Comparison of ENCODE assay signal across 8 cellular contexts in the genomic region with DNA sequence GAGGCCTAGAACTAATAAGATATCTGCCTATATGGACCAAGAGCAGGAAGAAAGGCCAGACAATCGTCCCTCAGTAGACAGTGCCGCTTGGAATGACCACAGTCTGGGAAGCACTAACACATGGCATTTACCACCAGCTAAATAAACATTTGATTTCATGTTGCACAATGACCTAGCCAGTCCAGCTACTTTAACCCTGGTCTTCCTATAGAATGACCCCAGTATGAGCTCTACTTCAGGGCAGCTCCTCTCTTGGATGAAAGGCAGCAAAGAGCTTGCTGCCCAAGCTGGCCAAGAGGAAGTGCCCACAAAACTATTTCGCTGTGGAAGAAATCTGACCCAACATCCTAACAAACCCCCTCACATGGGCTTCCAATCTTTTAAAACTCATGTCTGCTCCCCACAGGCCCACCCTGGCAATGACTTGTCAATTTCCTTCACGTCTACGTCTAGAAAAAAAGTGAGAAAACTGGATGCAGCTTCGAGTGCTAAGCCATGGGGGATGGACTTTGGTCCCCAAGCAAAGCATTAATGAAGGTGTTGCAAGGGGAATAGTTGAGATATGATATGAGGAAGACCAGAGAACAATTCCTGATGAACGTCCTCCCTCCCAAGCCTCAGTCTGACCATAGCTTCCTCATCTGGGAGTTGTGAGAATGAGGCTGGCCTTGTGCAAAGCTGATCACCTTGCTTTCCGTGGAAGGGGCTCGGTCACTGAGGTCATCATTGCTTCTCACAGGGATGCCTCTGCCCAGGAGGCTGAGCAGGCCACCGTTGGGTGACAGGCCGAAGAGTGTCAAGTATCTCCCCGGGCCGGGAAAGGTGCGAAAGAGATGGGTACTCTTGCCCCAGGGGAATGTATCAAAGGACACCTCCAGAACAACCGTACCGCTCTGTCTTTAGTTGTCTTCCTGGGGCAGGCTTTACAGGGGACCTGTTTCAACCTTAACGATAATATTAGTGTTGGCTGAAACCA. TPM values are rescaled to one million over a fixed set of nuclear protein-coding genes. Genes with fewer than 3 reads are reported as not detected.
DNase-seq lines count a peak whose midpoint lies in the region; ATAC-seq and TF ChIP-seq lines count a peak whose summit lies in the region.

No MANE protein-coding gene starts in this region.

- no peak for TF ChIP-seq EP300 in esophagus muscularis mucosa (IDR thresholded peaks at IDR 0.05)

- DNase-seq in stimulated activated CD4-positive, alpha-beta T cell treated with anti-CD3 and anti-CD28 coated beads, Interleukin-15, amount 100 ng/mL, for 24 hours = peak; percentile 17
- DNase-seq in stimulated activated CD4-positive, alpha-beta T cell treated with anti-CD3 and anti-CD28 coated beads, Interleukin-12 subunit alpha, Interleukin-12 subunit beta, amount 100 ng/mL, for 4 hours = no peak
- DNase-seq in SJCRH30 (peak in 1 of 2 experiments; percentile 13), esophagus muscularis mucosa (ENCODE audit: extremely low spot score) (no peak), osteoblast (ENCODE audit: insufficient read length, low spot score, missing footprints) (no peak), NCI-H2171 treated with DMSO at 0.1 percent for 48 hours (lab: John Stamatoyannopoulos, UW) (no peak), retina (no peak)

- ATAC-seq in GM19455 (IDR thresholded peaks at IDR 0.05; ENCODE audit: unreplicated experiment) = no peak

- H2AFZ ChIP-seq in osteoblast (ENCODE audit: low read length) = peak overlapping the region; percentile 96

- H3K4me3 ChIP-seq in SJCRH30 (peak overlapping the region; percentile 68), esophagus muscularis mucosa (peak overlapping the region; percentile 74 to 95 (median 84)), osteoblast (ENCODE audit: insufficient read depth, low read length) (peak overlapping the region; percentile 97)

- 39% methylated on average over 17 of the region's 17 CpGs for WGBS in esophagus muscularis mucosa

- intact Hi-C loops in esophagus muscularis mucosa (cut with DNase I) = loop anchor here (2.0 to 5.0 kb wide), 2 partner anchors 21 to 50 kb away; partner anchors contain the start of genes ARIH2 and PRKAR2A

- no peaks in the 10 kb centered on the region for H4K20me1 ChIP-seq in osteoblast (ENCODE audit: insufficient read depth, low read length)

- TF ChIP-seq CTCF in esophagus muscularis mucosa (IDR thresholded peaks at IDR 0.05) = no peak
- TF ChIP-seq CTCF in osteoblast (IDR thresholded peaks at IDR 0.05; ENCODE audit: extremely low read depth, low read depth, low read length) = no peak

- H3K9me3 ChIP-seq in SJCRH30 (replicated peaks) (no peaks in the 10 kb centered on the region), esophagus muscularis mucosa (no peaks in the 10 kb centered on the region), osteoblast (ENCODE audit: low read depth, low read length) (no peaks in the 10 kb centered on the region)

- no peak for TF ChIP-seq POLR2A in esophagus muscularis mucosa (IDR thresholded peaks at IDR 0.05; ENCODE audit: low read depth)

- H3K4me1 ChIP-seq in SJCRH30 = peaks cover 4% of the 10 kb centered on the region; the same call in 1 of the 2 replicates
- H3K4me1 ChIP-seq in esophagus muscularis mucosa = peaks cover 13 to 25% (median 19%) of the 10 kb centered on the region in 4 donors
- peaks cover 17% of the 10 kb centered on the region for H3K4me1 ChIP-seq in osteoblast (ENCODE audit: insufficient read depth, low read length)

- H3K27ac ChIP-seq in SJCRH30 (no peak overlapping the region), esophagus muscularis mucosa (replicated peaks in 1 of 4) (peak overlapping the region; percentile 66 to 92 (median 84)), osteoblast (ENCODE audit: low read depth, low read length) (peak overlapping the region; percentile 56)

- no peaks in the 10 kb centered on the region for H3K79me2 ChIP-seq in osteoblast (ENCODE audit: insufficient read depth, low read length)

- no peaks in the 10 kb centered on the region for H3K27me3 ChIP-seq in SJCRH30
- no peaks in the 10 kb centered on the region for H3K27me3 ChIP-seq in esophagus muscularis mucosa
- H3K27me3 ChIP-seq in osteoblast (ENCODE audit: insufficient read depth, low read length) = no peaks in the 10 kb centered on the region

- no peaks in the 10 kb centered on the region for H3K36me3 ChIP-seq in SJCRH30
- peaks cover 0 to 4% (median 0%) of the 10 kb centered on the region in 4 donors for H3K36me3 ChIP-seq in esophagus muscularis mucosa
- H3K36me3 ChIP-seq in osteoblast (ENCODE audit: insufficient read depth, low read length) = no peaks in the 10 kb centered on the region

- peak overlapping the region; percentile 92 for H3K4me2 ChIP-seq in osteoblast (ENCODE audit: insufficient read depth, low read length)

RNA-seq across cellular contexts. Expression of gene SLC25A20, which starts 1.0 kb away (rescaled TPM):
- total RNA-seq in SJCRH30 (2014; rRNA removed; shearing (Covaris generic)) = 6.8 and 7.0 TPM in 2 replicates
- total RNA-seq in esophagus muscularis mucosa = 10 to 100 TPM; 13.3 to 34.6 (median 21.8) TPM
- total RNA-seq in osteoblast = 11.2 and 11.9 TPM in 2 replicates

RNA-seq across cellular contexts. Expression of gene ARIH2, which starts 21.0 kb away (rescaled TPM):
- total RNA-seq in SJCRH30 (2014; rRNA removed; shearing (Covaris generic)) = 86.5 and 100 TPM in 2 replicates
- total RNA-seq in esophagus muscularis mucosa (100 to 1,000 TPM in 1 of 4 donors, 10 to 100 TPM in 3; 78.9 to 109 (median 97.5) TPM), osteoblast (69.1 and 82.5 TPM in 2 replicates)

RNA-seq across cellular contexts. Expression of gene PRKAR2A, which starts 50.0 kb away (rescaled TPM):
- 45.0 and 46.5 TPM in 2 replicates for total RNA-seq in SJCRH30 (2014; rRNA removed; shearing (Covaris generic))
- total RNA-seq in esophagus muscularis mucosa (10 to 100 TPM; 30.7 to 43.3 (median 34.2) TPM), osteoblast (43.6 and 47.4 TPM in 2 replicates)
